In the genomic region with DNA sequence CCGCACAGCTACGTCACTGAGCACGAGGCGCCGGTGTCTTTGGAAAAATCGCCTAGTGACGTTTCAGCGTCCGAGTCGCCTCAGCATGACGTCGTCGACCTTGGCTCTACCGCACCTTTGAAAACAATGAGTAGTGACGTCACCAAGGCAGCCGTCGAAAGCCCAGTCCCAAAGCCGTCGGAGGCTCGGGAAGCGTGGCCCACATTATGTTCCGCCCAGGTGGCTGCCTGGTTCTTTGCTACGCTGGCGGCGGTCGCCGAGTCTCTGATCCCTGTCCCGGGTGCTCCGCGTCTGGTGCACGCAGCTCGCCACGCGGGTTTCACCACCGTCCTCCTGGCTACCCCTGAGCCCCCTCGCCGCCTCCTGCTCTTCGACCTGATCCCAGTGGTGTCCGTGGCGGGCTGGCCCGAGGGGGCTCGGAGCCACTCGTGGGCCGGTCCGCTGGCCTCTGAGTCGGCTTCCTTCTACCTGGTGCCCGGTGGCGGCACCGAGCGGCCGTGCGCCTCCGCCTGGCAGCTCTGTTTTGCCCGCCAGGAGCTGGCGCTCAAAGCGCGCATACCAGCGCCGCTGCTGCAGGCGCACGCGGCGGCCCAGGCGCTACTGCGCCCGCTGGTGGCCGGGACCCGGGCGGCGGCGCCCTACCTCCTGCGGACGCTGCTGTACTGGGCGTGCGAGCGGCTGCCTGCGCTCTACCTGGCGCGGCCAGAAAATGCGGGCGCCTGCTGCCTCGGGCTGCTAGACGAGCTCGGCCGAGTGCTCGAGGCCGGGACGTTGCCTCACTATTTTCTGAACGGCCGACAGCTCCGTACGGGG, we compare ENCODE assay signal across 8 cellular contexts. TPM values are rescaled to one million over a fixed set of nuclear protein-coding genes. Genes with fewer than 3 reads are reported as not detected.
A peak's percentile ranks its signal among the peaks of the same experiment; 100 is the strongest.
DNase-seq lines count a peak whose midpoint lies in the region; ATAC-seq, FAIRE-seq and TF ChIP-seq lines count a peak whose summit lies in the region.

No MANE protein-coding gene starts in this region.

- no peaks in the 10 kb centered on the region for H3K9me3 ChIP-seq in kidney (ENCODE audit: control insufficient read depth in 1 of 2, low read length in 2 of 2)

- H3K27ac ChIP-seq in ACC112 (ENCODE audit: low read depth, low read length) (no peak overlapping the region), kidney (ENCODE audit: low read depth in 2 of 2, low read length in 2 of 2) (peak overlapping the region; percentile 78 to 86)

- intact Hi-C loops in kidney (cut with DNase I) = no loop called here

- H3K4me1 ChIP-seq in ACC112 (ENCODE audit: control insufficient read depth, insufficient read depth, low read length, unreplicated experiment) = peaks cover 9% of the 10 kb centered on the region
- H3K4me1 ChIP-seq in kidney (ENCODE audit: control insufficient read depth in 1 of 2, insufficient read depth in 1 of 2, low read depth in 1 of 2, low read length in 2 of 2) = peaks cover 5 to 26% of the 10 kb centered on the region in 2 donors

- peak; percentile 27 for TF ChIP-seq POLR2A in GM18951 (IDR thresholded peaks at IDR 0.05; ENCODE audit: extremely low read depth, insufficient read depth, insufficient read length)

- peak overlapping the region; percentile 74 for H3K4me3 ChIP-seq in ACC112 (ENCODE audit: low read depth, low read length)
- peak overlapping the region; percentile 78 to 79 for H3K4me3 ChIP-seq in kidney (ENCODE audit: low read length in 2 of 2)

- no peak for FAIRE-seq in kidney (lab: Jason Lieb, UNC)

- H3K36me3 ChIP-seq in ACC112 (ENCODE audit: insufficient read depth, low read length) (no peaks in the 10 kb centered on the region), kidney (ENCODE audit: control insufficient read depth in 1 of 2, insufficient read depth in 2 of 2, low read length in 2 of 2) (no peaks in the 10 kb centered on the region)

- no peak for ATAC-seq in HG02678 (IDR thresholded peaks at IDR 0.05; ENCODE audit: unreplicated experiment)

- peak overlapping the region; percentile 24 to 32 for H3K9ac ChIP-seq in kidney (ENCODE audit: low read length in 2 of 2)

- peak; percentile 93 for TF ChIP-seq CTCF in kidney (IDR thresholded peaks at IDR 0.05; ENCODE audit: borderline replicate concordance, extremely low read depth, insufficient read depth)

- DNase-seq in NCI-H2227 (lab: John Stamatoyannopoulos, UW; ENCODE audit: unreplicated experiment) (peak; percentile 81), cerebellar cortex (ENCODE audit: low spot score) (peak; percentile 50), kidney (peak; percentile 94)
- peak; percentile 79 for DNase-seq in activated CD4-positive, CD25-positive, alpha-beta regulatory T cell treated with anti-CD3 and anti-CD28 coated beads, Interleukin-2, amount 50 U/mL, for 72 hours
- DNase-seq in stimulated activated CD4-positive, alpha-beta T cell treated with anti-CD3 and anti-CD28 coated beads, Interleukin-12 subunit alpha, Interleukin-12 subunit beta, amount 100 ng/mL, for 48 hours (ENCODE audit: low read depth in 2 of 3, low spot score in 1 of 3) = peak in 2 of 3 donors; percentile 74 to 76

- H2AFZ ChIP-seq in ACC112 (ENCODE audit: low read length, unreplicated experiment) = peak overlapping the region; percentile 33

- peaks cover 16% of the 10 kb centered on the region for H3K27me3 ChIP-seq in ACC112 (ENCODE audit: insufficient read depth, low read length)

- in situ Hi-C loops in GM18951 (cut with MboI; ENCODE audit: low sequenced_read_pairs, unreplicated experiment) = no loop called here

- H3K79me2 ChIP-seq in ACC112 (ENCODE audit: control insufficient read depth, insufficient read depth, low read length, unreplicated experiment) = no peaks in the 10 kb centered on the region

RNA-seq across cellular contexts. Expression of a gene that starts 1.5 kb away (rescaled TPM):
- total RNA-seq in kidney = 10.0 TPM
- polyA plus RNA-seq in kidney (ENCODE audit: insufficient read depth, low read depth, low replicate concordance) = 10.0 TPM

RNA-seq across cellular contexts. Expression of a gene that starts 2.5 kb away (rescaled TPM):
- 1.4 TPM for total RNA-seq in kidney
- 7.7 TPM for polyA plus RNA-seq in kidney (ENCODE audit: insufficient read depth, low read depth, low replicate concordance)

RNA-seq across cellular contexts. Expression of a gene that starts 8.1 kb away (rescaled TPM):
- total RNA-seq in kidney = 11.9 TPM
- polyA plus RNA-seq in kidney (ENCODE audit: insufficient read depth, low read depth, low replicate concordance) = 19.3 TPM

RNA-seq across cellular contexts. Expression of a gene that starts 8.1 kb away (rescaled TPM):
- not detected for total RNA-seq in kidney
- polyA plus RNA-seq in kidney (ENCODE audit: insufficient read depth, low read depth, low replicate concordance) = not detected

RNA-seq across cellular contexts. Expression of a gene that starts 11.3 kb away (rescaled TPM):
- not detected for total RNA-seq in kidney
- not detected for polyA plus RNA-seq in kidney (ENCODE audit: insufficient read depth, low read depth, low replicate concordance)
